ENCODE assay signal across 8 cellular contexts in genomic region chr1:226882631-226883409, GRCh38. TPM values are rescaled to one million over a fixed set of nuclear protein-coding genes. Genes with fewer than 3 reads are reported as not detected.
DNase-seq lines count a peak whose midpoint lies in the region; ATAC-seq, FAIRE-seq and TF ChIP-seq lines count a peak whose summit lies in the region.

No MANE protein-coding gene starts in this region.

- 32 to 54% (median 47%) methylated on average over 9 of the region's 9 CpGs for WGBS in psoas muscle, 3 donors

- DNase-seq in endothelial cell of umbilical vein (ENCODE audit: low read depth, low spot score) = no peak
- no peak for DNase-seq in psoas muscle
- no peak for DNase-seq in nucleus accumbens (lab: John Stamatoyannopoulos, UW)
- DNase-seq in amniotic stem cell (lab: John Stamatoyannopoulos, UW) = no peak
- DNase-seq in NCI-H2171 (lab: John Stamatoyannopoulos, UW) = no peak

- no TSS peak for BruUV-seq in endothelial cell of umbilical vein (replicated peaks; lab: Mats Ljungman, UMichigan)

- H3K9me3 ChIP-seq in OCI-LY3 (ENCODE audit: insufficient read depth, low read length) (no peaks in the 10 kb centered on the region), endothelial cell of umbilical vein (replicated peaks; ENCODE audit: control insufficient read depth, insufficient read depth, low read length) (no peaks in the 10 kb centered on the region), psoas muscle (no peaks in the 10 kb centered on the region)

- CTCF ChIA-PET in endothelial cell of umbilical vein (lab: Charles Lee) = interaction anchor here (0.9 to 1.9 kb wide), 4 partner anchors 10 to 257 kb away, joined by 3 to 8 read pairs (median 4); no protein-coding TSS in a partner anchor

- H3K9me1 ChIP-seq in endothelial cell of umbilical vein (replicated peaks; ENCODE audit: control insufficient read depth, extremely low read depth, insufficient read depth, low read length) = no peaks in the 10 kb centered on the region

- H3K79me2 ChIP-seq in OCI-LY3 (ENCODE audit: low read length) (no peaks in the 10 kb centered on the region), endothelial cell of umbilical vein (ENCODE audit: control insufficient read depth, insufficient read depth, low read length) (no peaks in the 10 kb centered on the region)

- no peaks in the 10 kb centered on the region for H4K20me1 ChIP-seq in OCI-LY3 (ENCODE audit: insufficient read depth, low read length)
- no peaks in the 10 kb centered on the region for H4K20me1 ChIP-seq in endothelial cell of umbilical vein (replicated peaks; ENCODE audit: control insufficient read depth, extremely low read depth, insufficient read depth, low read length)

- no peaks in the 10 kb centered on the region for H3K27me3 ChIP-seq in OCI-LY3 (ENCODE audit: low read depth, low read length)
- no peaks in the 10 kb centered on the region for H3K27me3 ChIP-seq in endothelial cell of umbilical vein (ENCODE audit: control insufficient read depth in 2 of 2, insufficient read depth in 2 of 2, low read length in 2 of 2)
- no peaks in the 10 kb centered on the region for H3K27me3 ChIP-seq in psoas muscle (ENCODE audit: insufficient read depth in 3 of 3, low read length in 2 of 3)

- H3K9ac ChIP-seq in OCI-LY3 (ENCODE audit: low read length) (peak overlapping the region; percentile 47), endothelial cell of umbilical vein (replicated peaks; ENCODE audit: extremely low read depth, insufficient read depth, low read length) (no peak overlapping the region)

- TF ChIP-seq CTCF in OCI-LY3 (IDR thresholded peaks at IDR 0.05; ENCODE audit: low read depth, low read length) (no peak), endothelial cell of umbilical vein (IDR thresholded peaks at IDR 0.05; ENCODE audit: extremely low read depth in 1 of 2, insufficient read depth in 1 of 2, low read depth in 1 of 2, low read length in 2 of 2) (no peak), psoas muscle (IDR thresholded peaks at IDR 0.05) (no peak)

- H3K4me2 ChIP-seq in OCI-LY3 (ENCODE audit: low read length) = peak overlapping the region; percentile 93
- peak overlapping the region; percentile 13 for H3K4me2 ChIP-seq in endothelial cell of umbilical vein (ENCODE audit: insufficient read depth, low read length)

- H3K36me3 ChIP-seq in OCI-LY3 (replicated peaks; ENCODE audit: low read depth, low read length) = no peaks in the 10 kb centered on the region
- H3K36me3 ChIP-seq in endothelial cell of umbilical vein (ENCODE audit: control insufficient read depth in 2 of 2, extremely low read depth in 1 of 2, insufficient read depth in 2 of 2, low read length in 2 of 2) = no peaks in the 10 kb centered on the region
- peaks cover 0 to 67% of the 10 kb centered on the region in 2 donors for H3K36me3 ChIP-seq in psoas muscle (ENCODE audit: insufficient read depth in 1 of 2, low read depth in 1 of 2)

- H2AFZ ChIP-seq in OCI-LY3 (ENCODE audit: low read depth, low read length) (peak overlapping the region; percentile 89), endothelial cell of umbilical vein (ENCODE audit: low read depth, low read length) (no peak overlapping the region)

- peak; percentile 83 for FAIRE-seq in endothelial cell of umbilical vein (lab: Jason Lieb, UNC)

- H3K27ac ChIP-seq in OCI-LY3 (ENCODE audit: low read length) = peak overlapping the region; percentile 83
- no peak overlapping the region for H3K27ac ChIP-seq in endothelial cell of umbilical vein (ENCODE audit: insufficient read depth, low read depth, low read length)
- H3K27ac ChIP-seq in psoas muscle = no peak overlapping the region

- H3K4me1 ChIP-seq in OCI-LY3 (ENCODE audit: low read length) = peaks cover 29% of the 10 kb centered on the region
- H3K4me1 ChIP-seq in endothelial cell of umbilical vein (ENCODE audit: control insufficient read depth, extremely low read depth, insufficient read depth, low read length) = peaks cover 19% of the 10 kb centered on the region
- peaks cover 6% of the 10 kb centered on the region for H3K4me1 ChIP-seq in psoas muscle

- no peak for TF ChIP-seq POLR2A in endothelial cell of umbilical vein (IDR thresholded peaks at IDR 0.05; ENCODE audit: low read depth, low read length)

- ATAC-seq in GM18858 (IDR thresholded peaks at IDR 0.05; ENCODE audit: unreplicated experiment) = peak; percentile 95
- peak; percentile 91 for ATAC-seq in HG02623 (IDR thresholded peaks at IDR 0.05; ENCODE audit: unreplicated experiment)
- ATAC-seq in psoas muscle = peak in 3 of 4 donors; percentile 29 to 32 (median 29)

- POLR2A ChIA-PET in endothelial cell of umbilical vein (lab: Charles Lee) = no interaction called here

- dilution Hi-C loops in endothelial cell of umbilical vein (cut with MboI; ENCODE audit: extremely low pct_ligation_motif_present, low sequenced_read_pairs) = no loop called here

- H3K4me3 ChIP-seq in OCI-LY3 (ENCODE audit: low read length) (peak overlapping the region; percentile 68), endothelial cell of umbilical vein (replicated peaks in 1 of 3; ENCODE audit: insufficient read depth in 1 of 3, low read depth in 1 of 3, low read length in 3 of 3) (no peak overlapping the region), psoas muscle (no peak overlapping the region)

- intact Hi-C loops in endothelial cell of umbilical vein (cut with micrococcal nuclease) (no loop called here), psoas muscle (cut with DNase I) (no loop called here)

TF ChIP-seq in endothelial cell of umbilical vein, 7 proteins besides CTCF, POLR2A, EP300 and RAD21:
- TF ChIP-seq GATA2 (IDR thresholded peaks at IDR 0.05; ENCODE audit: insufficient read depth, insufficient read length, low read depth, low read length) (peak; percentile 63), MYC (IDR thresholded peaks at IDR 0.05; ENCODE audit: low read depth, low read length) (no peak), JUN (IDR thresholded peaks at IDR 0.05; ENCODE audit: borderline replicate concordance, insufficient read depth, insufficient read length, low read depth) (no peak), POLR2AphosphoS5 (IDR thresholded peaks at IDR 0.05; ENCODE audit: insufficient read depth, low read depth, low read length) (peak; percentile 40)
TF ChIP-seq in endothelial cell of umbilical vein: peak in this region for 2.

RNA-seq across cellular contexts. Expression of gene PSEN2, which starts 12.4 kb away (rescaled TPM):
- total RNA-seq in endothelial cell of umbilical vein (12.5 and 17.1 TPM in 2 replicates), psoas muscle (10 to 100 TPM; 26.2 to 31.5 (median 28.0) TPM)
- polyA plus RNA-seq in endothelial cell of umbilical vein (18.1 and 19.3 TPM in 2 replicates), psoas muscle (10 to 100 TPM; 15.5 to 30.6 (median 19.4) TPM)
- 10.4 TPM in 2 replicates for polyA plus RNA-seq in endothelial cell of umbilical vein (2011; cell fraction: cytosol; rRNA removed)
- polyA plus RNA-seq in endothelial cell of umbilical vein (2011; cell fraction: nucleus; rRNA removed) = 18.3 and 19.6 TPM in 2 replicates
- polyA plus RNA-seq in endothelial cell of umbilical vein (2012) = 7.9 and 9.5 TPM in 2 replicates
- polyA minus RNA-seq in endothelial cell of umbilical vein = 23.9 and 29.4 TPM in 2 replicates
- 14.2 TPM for polyA minus RNA-seq in endothelial cell of umbilical vein (2011; cell fraction: cytosol; rRNA and poly(A)+ RNA removed)
- polyA minus RNA-seq in endothelial cell of umbilical vein (2011; cell fraction: nucleus; rRNA and poly(A)+ RNA removed) = 11.6 and 11.8 TPM in 2 replicates

RNA-seq across cellular contexts. Expression of gene COQ8A, which starts 57.3 kb away (rescaled TPM):
- total RNA-seq in endothelial cell of umbilical vein = 7.3 and 9.4 TPM in 2 replicates
- 5.7 and 6.8 TPM in 2 replicates for polyA plus RNA-seq in endothelial cell of umbilical vein
- polyA plus RNA-seq in endothelial cell of umbilical vein (2011; cell fraction: cytosol; rRNA removed) = 4.5 and 5.3 TPM in 2 replicates
- polyA plus RNA-seq in endothelial cell of umbilical vein (2011; cell fraction: nucleus; rRNA removed) = 14.8 and 14.9 TPM in 2 replicates
- polyA plus RNA-seq in endothelial cell of umbilical vein (2012) = 4.5 and 6.5 TPM in 2 replicates
- 5.6 and 6.3 TPM in 2 replicates for polyA minus RNA-seq in endothelial cell of umbilical vein
- polyA minus RNA-seq in endothelial cell of umbilical vein (2011; cell fraction: cytosol; rRNA and poly(A)+ RNA removed) = 11.8 TPM
- polyA minus RNA-seq in endothelial cell of umbilical vein (2011; cell fraction: nucleus; rRNA and poly(A)+ RNA removed) = 3.5 and 4.9 TPM in 2 replicates
- total RNA-seq in psoas muscle = 1,000 to 10,000 TPM in 1 of 4 donors, 100 to 1,000 TPM in 3; 574 to 1,432 (median 837) TPM
- 1,000 to 10,000 TPM in 1 of 3 donors, 100 to 1,000 TPM in 2; 134 to 1,231 (median 616) TPM for polyA plus RNA-seq in psoas muscle

Comparison
In these comparisons a context has a peak if more than half of its experiments do, and no peak if none do; other contexts are left out.
1. ATAC-seq: peak in every context shown above with its lines; median percentile 95 in GM18858; 91 in HG02623; 29 in psoas muscle.
2. RNA of gene COQ8A, which starts 57.3 kb away (total RNA-seq): 574 to 1,432 TPM in psoas muscle; 7.3 to 9.4 TPM in endothelial cell of umbilical vein; every median in the first group is over 10 times any median in the second.